1 cellular context compared by ENCODE assay signal in genomic region chr6:57423468-57423867, GRCh38.
TF ChIP-seq lines count a peak whose summit lies in the region.

No MANE protein-coding gene starts in this region.

TF ChIP-seq in GM23338, 12 proteins besides CTCF, POLR2A, EP300 and RAD21 (continued from another document):
- TF ChIP-seq ZNF462 (CRISPR knock-in tag; IDR thresholded peaks at IDR 0.05), result peak; percentile 8; the same call in 1 of the 2 replicates
- no peak for TF ChIP-seq ZNF114 (CRISPR knock-in tag; IDR thresholded peaks at IDR 0.05)
- no peak for TF ChIP-seq ETS1 (IDR thresholded peaks at IDR 0.05)
- peak; percentile 81 for TF ChIP-seq NANOG (IDR thresholded peaks at IDR 0.05; ENCODE audit: borderline replicate concordance)
- TF ChIP-seq JUNB (IDR thresholded peaks at IDR 0.05; ENCODE audit: unreplicated experiment), result no peak
